In the genomic region with DNA sequence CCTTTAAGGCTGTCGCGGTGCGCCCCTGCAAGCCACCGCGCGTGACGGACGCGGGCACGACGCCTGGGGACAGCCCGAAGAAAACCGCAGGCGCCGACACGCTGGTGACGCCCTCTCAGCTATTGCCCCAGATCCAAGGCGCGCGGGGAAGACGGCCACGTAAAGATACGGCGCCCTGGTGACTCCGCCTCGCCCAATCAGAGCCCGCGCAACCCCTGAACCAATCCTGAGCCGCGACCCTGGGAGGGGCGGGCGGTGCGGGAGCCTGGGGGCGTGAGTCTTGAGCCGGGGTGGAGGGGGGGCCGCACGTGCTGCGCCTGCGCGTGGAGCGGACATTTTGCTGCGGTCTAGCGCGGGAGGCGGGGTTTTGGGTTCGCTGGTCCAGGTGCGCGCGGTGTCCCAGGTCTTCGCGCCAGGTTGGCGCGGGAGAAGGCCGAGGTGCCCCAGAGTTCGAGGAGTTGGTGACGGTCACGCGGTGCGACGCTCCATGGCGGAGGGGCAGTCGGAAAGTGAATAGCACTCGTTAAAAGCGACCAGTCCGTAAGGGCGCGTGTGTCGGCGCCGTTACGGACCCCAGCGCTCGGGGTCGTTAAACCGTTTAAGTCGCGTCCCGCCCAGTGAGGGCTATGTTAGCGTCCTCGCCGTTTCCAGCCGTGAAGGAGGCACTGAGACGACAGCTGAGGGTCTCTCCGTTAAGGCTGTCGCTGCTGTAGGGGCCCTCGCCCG, we compare ENCODE assay signal across 8 cellular contexts. TPM values are rescaled to one million over a fixed set of nuclear protein-coding genes. Genes with fewer than 3 reads are reported as not detected.
DNase-seq lines count a peak whose midpoint lies in the region; ATAC-seq and TF ChIP-seq lines count a peak whose summit lies in the region.

No MANE protein-coding gene starts in this region.

- intact Hi-C loops in right lobe of liver (cut with DNase I) = no loop called here

- TF ChIP-seq CTCF in right lobe of liver (IDR thresholded peaks at IDR 0.05) = no peak

- H3K9me3 ChIP-seq in right lobe of liver = no peaks in the 10 kb centered on the region

- peaks cover 0 to 12% (median 0%) of the 10 kb centered on the region in 4 donors for H3K4me1 ChIP-seq in right lobe of liver

- no peaks in the 10 kb centered on the region for H3K36me3 ChIP-seq in right lobe of liver

- H3K4me3 ChIP-seq in right lobe of liver = peak overlapping the region; percentile 42 to 64 (median 63)

- ATAC-seq in GM19397 (IDR thresholded peaks at IDR 0.05; ENCODE audit: unreplicated experiment) (peak; percentile 97), HG03565 (IDR thresholded peaks at IDR 0.05; ENCODE audit: unreplicated experiment) (peak; percentile 90), right lobe of liver (peak; percentile 99 to 100 (median 99))

- peak overlapping the region; percentile 42 to 80 (median 68) for H3K27ac ChIP-seq in right lobe of liver

- DNase-seq in CD1c-positive myeloid dendritic cell (ENCODE audit: extremely low spot score) = peak; percentile 99
- peak; percentile 93 for DNase-seq in NCI-H748 treated with DMSO at 0.1 percent for 48 hours (lab: John Stamatoyannopoulos, UW)
- peak; percentile 98 to 99 for DNase-seq in activated CD4-positive, alpha-beta T cell treated with anti-CD3 and anti-CD28 coated beads, Interleukin-2, amount 50 U/mL, for 48 hours
- DNase-seq in dermis microvascular lymphatic vessel endothelial cell (ENCODE audit: low read depth in 2 of 2) = peak; percentile 81 to 97
- peak; percentile 98 to 99 (median 99) for DNase-seq in right lobe of liver
- DNase-seq in stimulated activated CD4-positive, alpha-beta T cell treated with anti-CD3 and anti-CD28 coated beads, Interleukin-4, amount 100 ng/mL, for 24 hours = peak; percentile 99

- TF ChIP-seq POLR2A in right lobe of liver (IDR thresholded peaks at IDR 0.05) = peak; percentile 77

- no peaks in the 10 kb centered on the region for H3K27me3 ChIP-seq in right lobe of liver

- WGBS in right lobe of liver (ENCODE audit: insufficient coverage, low coverage, low lambda C conversion rate, missing lambda C conversion rate) = 14% methylated on average over 11 of the region's 87 CpGs

RNA-seq across cellular contexts. Expression of a gene that starts 15.9 kb away (rescaled TPM):
- total RNA-seq in dermis microvascular lymphatic vessel endothelial cell (not detected in 2 replicates), right lobe of liver (under 1 TPM; 0.11 to 0.66 (median 0.36) TPM)

RNA-seq across cellular contexts. Expression of a gene that starts 50.1 kb away (rescaled TPM):
- total RNA-seq in dermis microvascular lymphatic vessel endothelial cell (107 and 139 TPM in 2 replicates), right lobe of liver (100 to 1,000 TPM in 5 of 6 experiments, 10 to 100 TPM in 1; 78.8 to 203 (median 146) TPM)

Comparison
In these comparisons a context has a peak if more than half of its experiments do, and no peak if none do; other contexts are left out.
1. Peak in every context shown above with its lines: DNase-seq, ATAC-seq, H3K4me3 ChIP-seq and H3K27ac ChIP-seq.